8 cellular contexts compared by ENCODE assay signal in genomic region chr22:43015677-43016042, GRCh38. TPM values are rescaled to one million over a fixed set of nuclear protein-coding genes. Genes with fewer than 3 reads are reported as not detected.
DNase-seq lines count a peak whose midpoint lies in the region; ATAC-seq and TF ChIP-seq lines count a peak whose summit lies in the region.

No MANE protein-coding gene starts in this region.

- CTCF ChIA-PET in RWPE1 (lab: Yijun Ruan, JAX) = no interaction called here
- CTCF ChIA-PET in HEK293T (lab: Yijun Ruan, JAX) = interaction anchor here (1.0 kb wide), 1 partner anchor 24 kb away, joined by 5 read pairs; no protein-coding TSS in a partner anchor

- H3K27me3 ChIP-seq in fibroblast of lung (ENCODE audit: control insufficient read depth, insufficient read depth, low read length) = no peaks in the 10 kb centered on the region
- H3K27me3 ChIP-seq in prostate gland (replicated peaks; ENCODE audit: insufficient read depth) = no peaks in the 10 kb centered on the region

- H3K4me3 ChIP-seq in GM12865 (ENCODE audit: low read depth, low read length) (peak overlapping the region; percentile 60), fibroblast of lung (replicated peaks in 1 of 4; ENCODE audit: control extremely low read depth in 1 of 4, insufficient read depth in 1 of 4, low read depth in 3 of 4, low read length in 4 of 4) (peak overlapping the region; percentile 65 to 83 (median 78)), prostate gland (peak overlapping the region; percentile 90 to 93)

- no peak overlapping the region for H3K9ac ChIP-seq in fibroblast of lung (ENCODE audit: insufficient read depth, low read length)

- WGBS in prostate gland = 26% methylated on average over 5 of the region's 5 CpGs

- ATAC-seq in GM19035 (IDR thresholded peaks at IDR 0.05; ENCODE audit: unreplicated experiment) (no peak), HG02571 (IDR thresholded peaks at IDR 0.05; ENCODE audit: unreplicated experiment) (no peak)

- intact Hi-C loops in prostate gland (cut with DNase I) = loop anchor here (5.0 to 10.0 kb wide), 3 partner anchors 113 to 231 kb away; no protein-coding TSS in a partner anchor

- POLR2A ChIA-PET in RWPE1 (lab: Yijun Ruan, JAX; ENCODE audit: low non-redundant PET) (no interaction called here), HEK293T (lab: Yijun Ruan, JAX) (interaction anchor here (0.6 to 2.8 kb wide), 22 partner anchors 8 to 366 kb away, joined by 3 to 30 read pairs (median 4); partner anchors contain the start of gene CYB5R3)

- peaks cover 3% of the 10 kb centered on the region for H3K4me1 ChIP-seq in fibroblast of lung (ENCODE audit: control insufficient read depth, extremely low read depth, insufficient read depth, low read length)
- H3K4me1 ChIP-seq in prostate gland (replicated peaks) = no peaks in the 10 kb centered on the region

- TF ChIP-seq CTCF in GM12865 (IDR thresholded peaks at IDR 0.05; ENCODE audit: insufficient read depth, low read depth, low read length, missing control alignments) (no peak), RWPE1 (conservative IDR thresholded peaks at IDR 0.05; ENCODE audit: low read depth) (no peak), fibroblast of lung (conservative IDR thresholded peaks at IDR 0.05 in 1 of 2, IDR thresholded peaks at IDR 0.05 in 1 of 2; ENCODE audit: low read depth in 1 of 2, low read length in 2 of 2) (no peak), prostate gland (IDR thresholded peaks at IDR 0.05) (no peak)

- no peaks in the 10 kb centered on the region for H3K9me3 ChIP-seq in fibroblast of lung (ENCODE audit: control insufficient read depth, insufficient read depth, low read depth, low read length)
- H3K9me3 ChIP-seq in prostate gland = no peaks in the 10 kb centered on the region

- TF ChIP-seq POLR2A in prostate gland (IDR thresholded peaks at IDR 0.05) = no peak

- H3K27ac ChIP-seq in RWPE1 (peak overlapping the region; percentile 73), fibroblast of lung (ENCODE audit: insufficient read depth, low read length) (no peak overlapping the region), prostate gland (peak overlapping the region; percentile 87 to 89)

- DNase-seq in GM12865 (ENCODE audit: low read depth) (no peak), RWPE1 (ENCODE audit: low spot score) (no peak), fibroblast of lung (ENCODE audit: low read depth in 2 of 2) (no peak), prostate gland (ENCODE audit: low spot score) (no peak), NCI-H446 treated with DMSO at 0.1 percent for 48 hours (lab: John Stamatoyannopoulos, UW) (no peak), HEK293T (ENCODE audit: extremely low spot score) (no peak)

- H4K20me1 ChIP-seq in fibroblast of lung (ENCODE audit: control insufficient read depth, extremely low read depth, insufficient read depth, low read length) = no peaks in the 10 kb centered on the region

- peak overlapping the region; percentile 85 for H2AFZ ChIP-seq in fibroblast of lung (ENCODE audit: low read length)

- H3K4me2 ChIP-seq in fibroblast of lung (ENCODE audit: extremely low read depth, insufficient read depth, low read length) = peak overlapping the region; percentile 96

- peaks cover 37% of the 10 kb centered on the region for H3K79me2 ChIP-seq in fibroblast of lung (ENCODE audit: control insufficient read depth, insufficient read depth, low read length)

- H3K36me3 ChIP-seq in fibroblast of lung (ENCODE audit: control insufficient read depth, insufficient read depth, low read length) = no peaks in the 10 kb centered on the region
- no peaks in the 10 kb centered on the region for H3K36me3 ChIP-seq in prostate gland

TF ChIP-seq in HEK293T, 16 proteins besides CTCF, POLR2A, EP300 and RAD21:
- TF ChIP-seq FOXA1 (IDR thresholded peaks at IDR 0.05) = no peak
- no peak for TF ChIP-seq L3MBTL2 (conservative IDR thresholded peaks at IDR 0.05)
- TF ChIP-seq FOXM1 (IDR thresholded peaks at IDR 0.05; ENCODE audit: borderline replicate concordance) = no peak
- TF ChIP-seq ARNT (IDR thresholded peaks at IDR 0.05) = no peak
- no peak for TF ChIP-seq BHLHE40 (IDR thresholded peaks at IDR 0.05; ENCODE audit: borderline replicate concordance)

RNA-seq across cellular contexts. Expression of gene PACSIN2, which starts 0.7 kb away (rescaled TPM):
- total RNA-seq in fibroblast of lung = 25.4 and 30.1 TPM in 2 replicates
- 41.4 and 55.3 TPM in 2 replicates for polyA plus RNA-seq in fibroblast of lung
- 28.6 and 40.8 TPM in 2 replicates for polyA plus RNA-seq in fibroblast of lung (2012)
- 18.3 and 26.8 TPM in 2 replicates for polyA minus RNA-seq in fibroblast of lung (ENCODE audit: low replicate concordance)
- 10 to 100 TPM; 78.0 to 87.1 TPM for total RNA-seq in prostate gland
